Comparison of ENCODE assay signal across 1 cellular context in genomic region chr2:112658820-112659667, GRCh38.
A peak's percentile ranks its signal among the peaks of the same experiment; 100 is the strongest.
TF ChIP-seq lines count a peak whose summit lies in the region.

No MANE protein-coding gene starts in this region.

TF ChIP-seq in HepG2, 621 proteins besides CTCF, POLR2A, EP300 and RAD21:
- TF ChIP-seq POLR2AphosphoS2 (IDR thresholded peaks at IDR 0.05; ENCODE audit: low read depth, low read length) (peak; percentile 52; the same call in 1 of the 2 replicates), PRDM15 (CRISPR knock-in tag; IDR thresholded peaks at IDR 0.05) (peak; percentile 65; the same call in 1 of the 2 replicates), ZNF776 (CRISPR knock-in tag; IDR thresholded peaks at IDR 0.05) (no peak), ZBTB39 (CRISPR knock-in tag; IDR thresholded peaks at IDR 0.05) (no peak), ZNF282 (IDR thresholded peaks at IDR 0.05; ENCODE audit: partially characterized antibody) (no peak)
TF ChIP-seq in HepG2: peak in this region for 2.
